ENCODE assay signal across 7 cellular contexts in the genomic region with DNA sequence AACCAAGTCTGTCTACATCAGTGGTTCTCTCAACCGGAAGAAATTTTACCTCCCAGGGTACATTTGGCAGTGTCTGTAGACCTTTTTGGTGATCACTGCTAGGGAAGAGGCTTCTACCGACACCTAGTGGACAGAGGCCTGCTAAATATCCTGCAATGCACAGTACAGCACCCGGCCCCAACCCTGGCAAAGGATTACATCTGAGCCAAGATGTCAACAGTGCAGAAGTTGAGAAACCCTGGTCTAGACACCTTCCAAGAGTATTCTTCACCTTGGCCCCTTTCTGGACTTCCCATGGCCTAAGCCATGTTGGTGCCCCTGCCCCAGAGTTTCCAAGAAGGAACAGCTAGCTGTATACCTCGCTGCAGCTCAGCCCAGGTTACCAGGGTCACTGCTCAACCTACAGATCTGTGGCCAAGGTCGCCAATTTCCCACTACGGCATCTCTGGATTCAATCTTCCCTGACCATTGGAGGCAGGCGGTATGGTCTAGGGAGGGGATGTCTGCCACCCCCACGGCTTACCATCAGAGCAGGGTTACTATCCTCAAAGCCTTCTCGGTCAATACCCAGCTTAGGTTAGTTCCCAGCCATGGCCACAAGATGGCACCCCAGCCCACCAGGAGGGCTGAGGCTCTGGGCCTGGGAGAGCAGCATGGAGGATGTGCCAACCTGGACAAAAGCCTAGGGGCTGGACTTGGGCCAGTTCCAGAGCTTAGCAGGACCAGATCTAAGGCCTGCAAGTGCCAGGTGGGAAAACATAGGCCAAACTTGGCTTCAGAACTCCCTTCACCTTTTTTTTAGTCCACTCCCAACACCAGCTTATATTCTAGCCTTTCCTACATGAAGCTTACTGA. TPM values are rescaled to one million over a fixed set of nuclear protein-coding genes. Genes with fewer than 3 reads are reported as not detected.
DNase-seq lines count a peak whose midpoint lies in the region; ATAC-seq and TF ChIP-seq lines count a peak whose summit lies in the region.

No MANE protein-coding gene starts in this region.

- peak; percentile 81 for ATAC-seq in GM18498 (IDR thresholded peaks at IDR 0.05; ENCODE audit: unreplicated experiment)
- ATAC-seq in HG02884 (IDR thresholded peaks at IDR 0.05; ENCODE audit: unreplicated experiment): peak; percentile 79
- peak; percentile 87 for ATAC-seq in left ventricle myocardium superior

- intact Hi-C loops in left ventricle myocardium superior (cut with micrococcal nuclease): loop anchor here (2.0 kb wide), 1 partner anchor 248 kb away; no protein-coding TSS in a partner anchor
- intact Hi-C loops in sigmoid colon (cut with DNase I): loop anchor here (1.0 kb wide), 1 partner anchor 249 kb away; no protein-coding TSS in a partner anchor

- H3K36me3 ChIP-seq in sigmoid colon: no peaks in the 10 kb centered on the region

- H3K4me1 ChIP-seq in sigmoid colon: peaks cover 0 to 23% (median 21%) of the 10 kb centered on the region in 4 donors

- no peak overlapping the region for H3K27ac ChIP-seq in sigmoid colon

- peak; percentile 54 to 80 (median 67) for TF ChIP-seq CTCF in sigmoid colon (IDR thresholded peaks at IDR 0.05)

- no peak for TF ChIP-seq EP300 in sigmoid colon (IDR thresholded peaks at IDR 0.05)

- peaks cover 7 to 38% (median 19%) of the 10 kb centered on the region in 3 donors for H3K27me3 ChIP-seq in sigmoid colon

- WGBS in sigmoid colon, 2 donors: 15 to 19% methylated on average over 9 of the region's 9 CpGs

- DNase-seq in NCI-H1694 (lab: John Stamatoyannopoulos, UW) (peak; percentile 74), SW480 (ENCODE audit: low spot score) (peak; percentile 78), amygdala (lab: John Stamatoyannopoulos, UW) (peak; percentile 8 to 89 (median 69)), left ventricle myocardium superior (peak; percentile 89), sigmoid colon (peak; percentile 77)

- no peak for TF ChIP-seq POLR2A in sigmoid colon (IDR thresholded peaks at IDR 0.05)

- no peaks in the 10 kb centered on the region for H3K9me3 ChIP-seq in sigmoid colon

- H3K4me3 ChIP-seq in sigmoid colon: no peak overlapping the region

RNA-seq across cellular contexts. Expression of a gene that starts 3.7 kb away (rescaled TPM):
- total RNA-seq in left ventricle myocardium superior (not detected), sigmoid colon (1 to 10 TPM in 1 of 4 donors, under 1 TPM in 2, not detected in 1; 0.36 to 1.9 (median 0.54) TPM)
- under 1 TPM in 1 of 3 donors, not detected in 2; 0.42 TPM for polyA plus RNA-seq in sigmoid colon

RNA-seq across cellular contexts. Expression of a gene that starts 11.5 kb away (rescaled TPM):
- total RNA-seq in left ventricle myocardium superior (not detected), sigmoid colon (not detected)
- polyA plus RNA-seq in sigmoid colon: not detected
